Comparison of ENCODE assay signal across 26 cellular contexts in genomic region chr4:155039162-155039561, GRCh38.
"Had no signal": no experiment of that assay in that cellular context is flagged by ENCODE, and none has a peak within 500 bp of the region (broad histone marks: within the 10 kb centered on the region; RNA-seq: fewer than 3 reads in every experiment).

No MANE protein-coding gene starts in this region.

- ATAC-seq: natural killer cell treated with Interleukin-12 subunit alpha and Interleukin-12 subunit beta and Interleukin-15 and Interleukin-18, amount 100 ng/mL, for 72 hours; psoas muscle; right cardiac atrium; right lobe of liver; stimulated activated effector memory CD8-positive, alpha-beta T cell treated with anti-CD3 and anti-CD28 coated beads, Interleukin-12 subunit alpha, Interleukin-12 subunit beta, amount 100 ng/mL, for 72 hours; stimulated activated naive B cell treated with anti-CD40 and anti-IgM and Interleukin-4, amounts not matched to agents 10 μg/mL and 1 μg/mL and 100 μg/mL, for 72 hours had no signal

- H3K9me3 ChIP-seq: ovary, right lobe of liver, sigmoid colon, stomach, thoracic aorta, thyroid gland, upper lobe of left lung, vagina had no signal

- H3K79me2 ChIP-seq: parathyroid adenoma had no signal

- H3K27me3 ChIP-seq: neural progenitor cell, ovary, right lobe of liver, sigmoid colon, stomach, thyroid gland, tibial nerve, upper lobe of left lung, vagina had no signal

- H3K27ac ChIP-seq: neural progenitor cell, ovary, parathyroid adenoma, psoas muscle, right lobe of liver, sigmoid colon, stomach, thoracic aorta, thyroid gland, tibial nerve, upper lobe of left lung, vagina had no signal

- H3K9ac ChIP-seq: neural progenitor cell, parathyroid adenoma had no signal

- DNase-seq: nephron progenitor cell; occipital lobe; ovary; posterior cingulate gyrus; psoas muscle; right cardiac atrium; right lobe of liver; sigmoid colon; small intestine; stimulated activated CD4-positive, alpha-beta T cell treated with anti-CD3 and anti-CD28 coated beads, Interleukin-15, amount 100 ng/mL, for 24 hours; stimulated activated CD4-positive, alpha-beta T cell treated with anti-CD3 and anti-CD28 coated beads, Interleukin-2, amount 100 ng/mL, for 24 hours; stimulated activated CD4-positive, alpha-beta T cell treated with anti-CD3 and anti-CD28 coated beads, Interleukin-2, amount 100 ng/mL, for 48 hours; stimulated activated CD4-positive, alpha-beta T cell treated with anti-CD3 and anti-CD28 coated beads, Interleukin-4, amount 100 ng/mL, for 24 hours; stimulated activated naive B cell treated with anti-CD40 and anti-IgM and Interleukin-4, amounts not matched to agents 10 μg/mL and 1 μg/mL and 100 μg/mL, for 72 hours; stimulated activated naive CD4-positive, alpha-beta T cell treated with Interleukin-2 at 50 U/mL for 16 hours; stomach; thyroid gland; trophoblast cell; upper lobe of left lung had no signal

- H3K36me3 ChIP-seq: neural progenitor cell, ovary, right lobe of liver, sigmoid colon, stomach, thoracic aorta, thyroid gland, tibial nerve, upper lobe of left lung, vagina had no signal

- H3K4me3 ChIP-seq: neural progenitor cell, ovary, psoas muscle, right lobe of liver, sigmoid colon, stomach, thoracic aorta, thyroid gland, tibial nerve, upper lobe of left lung, vagina had no signal

- H3K4me2 ChIP-seq: neural progenitor cell had no signal

- H2AFZ ChIP-seq: neural progenitor cell, parathyroid adenoma had no signal

- H3K4me1 ChIP-seq: neural progenitor cell, parathyroid adenoma, psoas muscle, right lobe of liver, sigmoid colon, thyroid gland, tibial nerve, upper lobe of left lung, vagina had no signal
